20 cellular contexts compared by ENCODE assay signal in genomic region chr3:13455644-13456043, GRCh38. TPM values are rescaled to one million over a fixed set of nuclear protein-coding genes. Genes with fewer than 3 reads are reported as not detected.
"Had no signal": no experiment of that assay in that cellular context is flagged by ENCODE, and none has a peak within 500 bp of the region (broad histone marks: within the 10 kb centered on the region; RNA-seq: fewer than 3 reads in every experiment).

No MANE protein-coding gene starts in this region.

- DNase-seq: activated CD4-positive, alpha-beta T cell treated with anti-CD3 and anti-CD28 coated beads, Interleukin-2, amount 10 ng/mL, durations not matched to agents 24 days and 14 days; activated CD4-positive, CD25-positive, alpha-beta regulatory T cell; activated CD8-positive, alpha-beta T cell treated with anti-CD3 and anti-CD28 coated beads, Interleukin-2, amount 10 ng/mL, durations not matched to agents 7 days and 5 days; activated naive CD4-positive, alpha-beta T cell treated with anti-CD3 and anti-CD28 coated beads, Interleukin-2, amount 50 U/mL, for 16 hours; activated T-cell treated with anti-CD3 and anti-CD28 coated beads, Interleukin-2, amount 50 U/mL, for 4 hours; cerebellar nuclear complex; cortex of kidney; left cardiac atrium; nucleus accumbens; sigmoid colon; stimulated activated CD4-positive, alpha-beta T cell treated with anti-CD3 and anti-CD28 coated beads, Interleukin-4, amount 100 ng/mL, for 4 hours; stimulated activated naive B cell treated with anti-CD40 and anti-IgM and Interleukin-4, amounts not matched to agents 10 μg/mL and 1 μg/mL and 100 μg/mL, for 72 hours; T-helper 9 cell; upper lobe of right lung had no signal

- FAIRE-seq: bronchial epithelial cell, endometrium had no signal

- H3K27me3 ChIP-seq: ascending aorta, spleen, upper lobe of right lung had no signal

- H3K27ac ChIP-seq: ascending aorta, sigmoid colon, spleen, thoracic aorta, upper lobe of right lung had no signal

- H3K4me3 ChIP-seq: ascending aorta, sigmoid colon, spleen, thoracic aorta, upper lobe of right lung had no signal

- H3K36me3 ChIP-seq: ascending aorta, sigmoid colon, spleen, thoracic aorta, upper lobe of right lung had no signal

- H3K9me3 ChIP-seq: ascending aorta, sigmoid colon, spleen, thoracic aorta, upper lobe of right lung had no signal

- ATAC-seq: activated CD8-positive, alpha-beta T cell treated with anti-CD3 and anti-CD28 coated beads, Interleukin-2, amount 10 ng/mL, durations not matched to agents 7 days and 5 days; activated T-cell treated with anti-CD3 and anti-CD28 coated beads, Interleukin-2, amount 50 U/mL, for 4 hours; left cardiac atrium; natural killer cell treated with Interleukin-12 subunit alpha and Interleukin-12 subunit beta and Interleukin-15 and Interleukin-18, amount 100 ng/mL, for 72 hours; stimulated activated naive B cell treated with anti-CD40 and anti-IgM and Interleukin-4, amounts not matched to agents 10 μg/mL and 1 μg/mL and 100 μg/mL, for 72 hours; upper lobe of right lung had no signal

RNA-seq across cellular contexts. Expression of gene NUP210, which starts 35.5 kb away (rescaled TPM):
- total RNA-seq: bronchial epithelial cell had no signal
